15 cellular contexts compared by ENCODE assay signal in genomic region chr3:194158942-194159439, GRCh38. TPM values are rescaled to one million over a fixed set of nuclear protein-coding genes. Genes with fewer than 3 reads are reported as not detected.
A peak's percentile ranks its signal among the peaks of the same experiment; 100 is the strongest.
DNase-seq lines count a peak whose midpoint lies in the region; ATAC-seq and TF ChIP-seq lines count a peak whose summit lies in the region.
"Had no signal": no experiment of that assay in that cellular context is flagged by ENCODE, and none has a peak within 500 bp of the region (broad histone marks: within the 10 kb centered on the region; RNA-seq: fewer than 3 reads in every experiment).

No MANE protein-coding gene starts in this region.

- H3K36me3 ChIP-seq in ascending aorta: no peaks in the 10 kb centered on the region

- ATAC-seq in esophagus mucosa (peak; percentile 93), GM18907 (IDR thresholded peaks at IDR 0.05; ENCODE audit: unreplicated experiment) (no peak)

- DNase-seq in DMS79 treated with DMSO at 0.1 percent for 48 hours (lab: John Stamatoyannopoulos, UW) (peak; percentile 21), DMS79 (lab: John Stamatoyannopoulos, UW) (no peak), NCI-H69 (lab: John Stamatoyannopoulos, UW) (peak; percentile 65), ascending aorta (ENCODE audit: low spot score in 2 of 2) (no peak), cerebellum (ENCODE audit: low spot score) (no peak)
- DNase-seq: activated CD4-positive, alpha-beta T cell treated with anti-CD3 and anti-CD28 coated beads for 1 hour; glutamatergic neuron; HCEC 1CT; KG1; NCI-H1436; NCI-H524 treated with DMSO at 0.1 percent for 48 hours had no signal

- no peaks in the 10 kb centered on the region for H3K27me3 ChIP-seq in ascending aorta

- H3K4me3 ChIP-seq in skin epidermis (no peak overlapping the region), ascending aorta (no peak overlapping the region)

- intact Hi-C loops in ascending aorta (cut with DNase I): no loop called here

- no peak for TF ChIP-seq CTCF in ascending aorta (IDR thresholded peaks at IDR 0.05)

- no peaks in the 10 kb centered on the region for H3K9me3 ChIP-seq in ascending aorta

- H3K4me1 ChIP-seq in ascending aorta: no peaks in the 10 kb centered on the region

- H3K27ac ChIP-seq in skin epidermis: peak overlapping the region in 12 of 21 experiments; percentile 20 to 68 (median 46)
- H3K27ac ChIP-seq in ascending aorta: no peak overlapping the region
- H3K27ac ChIP-seq: 22Rv1 had no signal

RNA-seq across cellular contexts. Expression of gene HES1, which starts 23.0 kb away (rescaled TPM):
- total RNA-seq in esophagus mucosa: 95.2 TPM
- total RNA-seq in ascending aorta: 22.6 TPM
- total RNA-seq in cerebellum: 14.3 TPM

Comparison
In these comparisons a context has a peak if more than half of its experiments do, and no peak if none do; other contexts are left out.
1. DNase-seq: peak in DMS79 treated with DMSO at 0.1 percent for 48 hours (single experiment) and NCI-H69 (single experiment); none in DMS79 (single experiment), ascending aorta (0 of 2) and cerebellum (single experiment).
2. H3K27ac ChIP-seq: peak in skin epidermis (12 of 21); none in ascending aorta (0 of 2).